ENCODE assay signal across 19 cellular contexts in genomic region chr12:91954326-91954725, GRCh38.
"Had no signal": no experiment of that assay in that cellular context is flagged by ENCODE, and none has a peak within 500 bp of the region (broad histone marks: within the 10 kb centered on the region; RNA-seq: fewer than 3 reads in every experiment).

No MANE protein-coding gene starts in this region.

- H3K4me1 ChIP-seq: heart left ventricle, neural progenitor cell, testis, uterus had no signal

- H3K27me3 ChIP-seq: heart left ventricle, neural progenitor cell, testis, uterus had no signal

- H3K36me3 Mint-ChIP-seq: activated CD8-positive, alpha-beta memory T cell treated with anti-CD3 and anti-CD28 coated beads, Interleukin-2, amount 10 ng/mL, durations not matched to agents 7 days and 5 days; neural progenitor cell had no signal

- H3K27ac Mint-ChIP-seq: activated CD8-positive, alpha-beta memory T cell treated with anti-CD3 and anti-CD28 coated beads, Interleukin-2, amount 10 ng/mL, durations not matched to agents 7 days and 5 days; activated naive CD8-positive, alpha-beta T cell treated with anti-CD3 and anti-CD28 coated beads, Interleukin-2, amount 10 ng/mL, durations not matched to agents 7 days and 5 days; neural progenitor cell; stimulated activated naive CD8-positive, alpha-beta T cell treated with anti-CD3 and anti-CD28 coated beads, Interleukin-15, Interleukin-2, amounts not matched to agents 100 ng/mL and 50 ng/mL, for 24 hours; T-helper 2 cell treated with Interferon-gamma antibody and Interleukin-4, amounts not matched to agents 5 μg/mL and 100 μg/mL, for 36 hours had no signal

- H3K4me3 ChIP-seq: heart left ventricle, neural progenitor cell, testis, uterus had no signal

- H3K36me3 ChIP-seq: heart left ventricle, neural progenitor cell, uterus had no signal

- H3K4me3 Mint-ChIP-seq: activated CD8-positive, alpha-beta memory T cell treated with anti-CD3 and anti-CD28 coated beads, Interleukin-2, amount 10 ng/mL, durations not matched to agents 7 days and 5 days; activated naive CD8-positive, alpha-beta T cell treated with anti-CD3 and anti-CD28 coated beads, Interleukin-2, amount 10 ng/mL, durations not matched to agents 7 days and 5 days; activated T-cell treated with anti-CD3 and anti-CD28 coated beads, Interleukin-2, amount 50 U/mL, for 4 hours; neural progenitor cell; stimulated activated naive CD8-positive, alpha-beta T cell treated with anti-CD3 and anti-CD28 coated beads, Interleukin-15, Interleukin-2, amounts not matched to agents 100 ng/mL and 50 ng/mL, for 24 hours; T-helper 2 cell treated with Interferon-gamma antibody and Interleukin-4, amounts not matched to agents 5 μg/mL and 100 μg/mL, for 36 hours had no signal

- H3K4me1 Mint-ChIP-seq: neural progenitor cell had no signal

- DNase-seq: activated CD4-positive, alpha-beta T cell treated with anti-CD3 and anti-CD28 coated beads, Interleukin-2, amount 50 U/mL, for 48 hours; activated CD4-positive, CD25-positive, alpha-beta regulatory T cell treated with anti-CD3 and anti-CD28 coated beads, Interleukin-2, amount 50 U/mL, for 72 hours; activated CD8-positive, alpha-beta memory T cell treated with anti-CD3 and anti-CD28 coated beads, Interleukin-2, amount 10 ng/mL, durations not matched to agents 7 days and 5 days; activated gamma-delta T cell; activated naive CD8-positive, alpha-beta T cell treated with anti-CD3 and anti-CD28 coated beads, Interleukin-2, amount 10 ng/mL, durations not matched to agents 7 days and 5 days; activated T-cell treated with anti-CD3 and anti-CD28 coated beads, Interleukin-2, amount 50 U/mL, for 4 hours; anterior cingulate cortex; foreskin melanocyte; heart left ventricle; left ventricle myocardium superior; mesenchymal stem cell; stimulated activated CD4-positive, alpha-beta T cell treated with anti-CD3 and anti-CD28 coated beads, Interleukin-15, amount 100 ng/mL, for 24 hours; stimulated activated CD4-positive, alpha-beta T cell treated with anti-CD3 and anti-CD28 coated beads, Interleukin-4, amount 100 ng/mL, for 24 hours; testis; uterus had no signal

- ATAC-seq: activated CD8-positive, alpha-beta memory T cell treated with anti-CD3 and anti-CD28 coated beads, Interleukin-2, amount 10 ng/mL, durations not matched to agents 7 days and 5 days; activated T-cell treated with anti-CD3 and anti-CD28 coated beads, Interleukin-2, amount 50 U/mL, for 4 hours; heart left ventricle; left ventricle myocardium superior had no signal

- H3K9me3 ChIP-seq: testis, uterus had no signal

- H3K27ac ChIP-seq: heart left ventricle, neural progenitor cell, parathyroid adenoma, testis, uterus had no signal

- H3K27me3 Mint-ChIP-seq: activated CD8-positive, alpha-beta memory T cell treated with anti-CD3 and anti-CD28 coated beads, Interleukin-2, amount 10 ng/mL, durations not matched to agents 7 days and 5 days; activated naive CD8-positive, alpha-beta T cell treated with anti-CD3 and anti-CD28 coated beads, Interleukin-2, amount 10 ng/mL, durations not matched to agents 7 days and 5 days; stimulated activated naive CD8-positive, alpha-beta T cell treated with anti-CD3 and anti-CD28 coated beads, Interleukin-15, Interleukin-2, amounts not matched to agents 100 ng/mL and 50 ng/mL, for 24 hours had no signal
